In genomic region chr14:71720978-71721624, GRCh38 we compare ENCODE assay signal across 7 cellular contexts.
DNase-seq lines count a peak whose midpoint lies in the region; ATAC-seq, FAIRE-seq and TF ChIP-seq lines count a peak whose summit lies in the region.

No MANE protein-coding gene starts in this region.

- H4K8ac ChIP-seq in H1 (ENCODE audit: extremely low read depth, insufficient read depth, low read length) (no peak overlapping the region), mesendoderm (ENCODE audit: low read depth, low read length) (no peak overlapping the region)

- H4K20me1 ChIP-seq in H1 (replicated peaks in 1 of 2; ENCODE audit: control insufficient read depth in 1 of 2, insufficient read depth in 2 of 2, low read length in 2 of 2): no peaks in the 10 kb centered on the region

- H3K27me3 ChIP-seq in Peyer's patch: no peaks in the 10 kb centered on the region
- no peaks in the 10 kb centered on the region for H3K27me3 ChIP-seq in H1 (replicated peaks in 1 of 4; ENCODE audit: control insufficient read depth in 3 of 4, extremely low read depth in 1 of 4, insufficient read depth in 3 of 4, low read length in 3 of 4)
- H3K27me3 ChIP-seq in mesendoderm (ENCODE audit: insufficient read depth, low read length, poor library complexity): no peaks in the 10 kb centered on the region

- no peaks in the 10 kb centered on the region for H3K23me2 ChIP-seq in H1 (ENCODE audit: low read depth, low read length)

- H3K4me3 ChIP-seq in Peyer's patch (no peak overlapping the region), H1 (ENCODE audit: extremely low read depth in 1 of 4, insufficient read depth in 2 of 4, low read depth in 3 of 4, low read length in 4 of 4) (no peak overlapping the region), mesendoderm (ENCODE audit: low read length) (no peak overlapping the region)

- H3K18ac ChIP-seq in H1 (ENCODE audit: extremely low read depth, low read length) (no peak overlapping the region), mesendoderm (ENCODE audit: low read length) (no peak overlapping the region)

- no peak for TF ChIP-seq EP300 in H1 (IDR thresholded peaks at IDR 0.05; ENCODE audit: borderline replicate concordance in 1 of 2, low read depth in 2 of 2, low read length in 2 of 2)

- H3K9me3 ChIP-seq in Peyer's patch (no peaks in the 10 kb centered on the region), H1 (ENCODE audit: insufficient read depth in 2 of 2, low read depth in 1 of 2, low read length in 1 of 2) (peaks cover 0 to 3% of the 10 kb centered on the region in 2 experiments; a peak in 1 of 4 replicates)

- H3K56ac ChIP-seq in H1 (replicated peaks; ENCODE audit: insufficient read length, low read depth, low read length) (no peak overlapping the region), mesendoderm (ENCODE audit: low read length) (no peak overlapping the region)

- no peak for TF ChIP-seq POLR2A in Peyer's patch (IDR thresholded peaks at IDR 0.05)
- no peak for TF ChIP-seq POLR2A in H1 (IDR thresholded peaks at IDR 0.05; ENCODE audit: control extremely low read depth in 1 of 2, low read depth in 2 of 2, low read length in 2 of 2)

- no peak overlapping the region for H3K4ac ChIP-seq in H1 (replicated peaks; ENCODE audit: insufficient read length, low read depth, low read length)
- no peak overlapping the region for H3K4ac ChIP-seq in mesendoderm (ENCODE audit: low read depth, low read length)

- H2BK15ac ChIP-seq in H1 (ENCODE audit: low read length) (no peak overlapping the region), mesendoderm (replicated peaks; ENCODE audit: low read depth) (no peak overlapping the region)

- TF ChIP-seq CTCF in Peyer's patch (IDR thresholded peaks at IDR 0.05) (peak in 4 of 6 experiments; percentile 28 to 60 (median 54)), H1 (IDR thresholded peaks at IDR 0.05; ENCODE audit: control extremely low read depth in 1 of 3, insufficient read depth in 1 of 3, low read depth in 1 of 3, low read length in 3 of 3) (peak; percentile 42 to 75 (median 73))

- CTCF ChIA-PET in H1 (lab: Charles Lee; ENCODE audit: partially characterized antibody): interaction anchor here (0.7 to 5.0 kb wide), 15 partner anchors 8 to 698 kb away, joined by 3 to 36 read pairs (median 5); no protein-coding TSS in a partner anchor

- WGBS in H1 (ENCODE audit: extremely low coverage in 1 of 2, insufficient coverage in 1 of 2, insufficient read length in 1 of 2, insufficient replicate concordance in 2 of 2, low coverage in 1 of 2, low lambda C conversion rate in 2 of 2, missing lambda C conversion rate in 1 of 2), 2 experiments: 80% methylated on average over 9 of the region's 9 CpGs; no CpG with 5 or more reads in 1 of the 2 experiments
- WGBS in mesendoderm (ENCODE audit: extremely low coverage, insufficient coverage, low lambda C conversion rate): no CpG with 5 or more reads among the region's 9 CpGs

- H3K36me3 ChIP-seq in Peyer's patch: peaks cover 0 to 8% (median 0%) of the 10 kb centered on the region in 3 donors
- H3K36me3 ChIP-seq in H1 (ENCODE audit: control insufficient read depth in 2 of 4, insufficient read depth in 4 of 4, low read length in 3 of 4): peaks cover 5 to 15% (median 8%) of the 10 kb centered on the region in 4 experiments; a peak in 6 of 8 replicates
- no peaks in the 10 kb centered on the region for H3K36me3 ChIP-seq in mesendoderm (ENCODE audit: control insufficient read depth, insufficient read depth, low read length)

- TF ChIP-seq RAD21 in H1 (IDR thresholded peaks at IDR 0.05 in 1 of 2, conservative IDR thresholded peaks at IDR 0.05 in 1 of 2; ENCODE audit: low read depth in 2 of 2, low read length in 2 of 2): peak; percentile 89 to 92

- H4K5ac ChIP-seq in H1 (ENCODE audit: insufficient read length, low read depth, low read length): no peak overlapping the region
- no peak overlapping the region for H4K5ac ChIP-seq in mesendoderm (ENCODE audit: low read length)

- FAIRE-seq in H1 (lab: Jason Lieb, UNC): peak; percentile 98

- no peak overlapping the region for H2BK120ac ChIP-seq in H1 (replicated peaks; ENCODE audit: low read depth, low read length)
- H2BK120ac ChIP-seq in mesendoderm (ENCODE audit: low read depth, low read length): no peak overlapping the region

- ATAC-seq in GM18868 (IDR thresholded peaks at IDR 0.05; ENCODE audit: unreplicated experiment) (no peak), GM18867 (IDR thresholded peaks at IDR 0.05; ENCODE audit: unreplicated experiment) (no peak)

- H2AFZ ChIP-seq in H1 (ENCODE audit: low read length): no peak overlapping the region

- H2BK12ac ChIP-seq in H1 (ENCODE audit: low read depth, low read length): no peak overlapping the region

- DNase-seq in Daoy (ENCODE audit: low read depth) (peak; percentile 76), HK-2 (ENCODE audit: unreplicated experiment) (peak; percentile 54), Peyer's patch (peak in 1 of 3 donors; percentile 53), H1 (ENCODE audit: low read depth in 1 of 2, low spot score in 2 of 2) (peak; percentile 38 to 64), mesendoderm (peak; percentile 90)

- no peak overlapping the region for H2BK20ac ChIP-seq in H1 (ENCODE audit: low read length)

- H3K79me1 ChIP-seq in H1 (ENCODE audit: low read depth, low read length) (no peaks in the 10 kb centered on the region), mesendoderm (ENCODE audit: low read length) (no peaks in the 10 kb centered on the region)

- H3K27ac ChIP-seq in Peyer's patch (no peak overlapping the region), H1 (ENCODE audit: low read depth, low read length) (no peak overlapping the region), mesendoderm (ENCODE audit: low read depth, low read length) (no peak overlapping the region)

- H3K9ac ChIP-seq in H1 (replicated peaks in 1 of 4; ENCODE audit: extremely low read depth in 1 of 4, low read depth in 3 of 4, low read length in 3 of 4) (no peak overlapping the region), mesendoderm (ENCODE audit: low read length) (no peak overlapping the region)

- H3K23ac ChIP-seq in H1 (ENCODE audit: insufficient read length) (no peak overlapping the region), mesendoderm (ENCODE audit: low read length) (no peak overlapping the region)

- no peak overlapping the region for H4K91ac ChIP-seq in H1 (replicated peaks; ENCODE audit: insufficient read length, low read length)

- no peak overlapping the region for H2AK5ac ChIP-seq in H1 (ENCODE audit: low read depth, low read length)
- no peak overlapping the region for H2AK5ac ChIP-seq in mesendoderm (ENCODE audit: low read length)

- H3K4me2 ChIP-seq in H1 (ENCODE audit: insufficient read depth in 1 of 2, low read depth in 2 of 2, low read length in 2 of 2): no peak overlapping the region
- H3K4me2 ChIP-seq in mesendoderm (ENCODE audit: low read length): no peak overlapping the region

- POLR2A ChIA-PET in H1 (lab: Charles Lee; ENCODE audit: partially characterized antibody): no interaction called here

- H3K79me2 ChIP-seq in H1 (ENCODE audit: control insufficient read depth in 1 of 2, insufficient read depth in 2 of 2, low read length in 2 of 2) (no peaks in the 10 kb centered on the region), mesendoderm (ENCODE audit: control insufficient read depth, insufficient read depth, low read length) (no peaks in the 10 kb centered on the region)

- H3K4me1 ChIP-seq in Peyer's patch (no peaks in the 10 kb centered on the region), H1 (replicated peaks in 1 of 4; ENCODE audit: control insufficient read depth in 3 of 4, insufficient read depth in 4 of 4, low read length in 3 of 4) (no peaks in the 10 kb centered on the region), mesendoderm (ENCODE audit: control insufficient read depth, low read depth, low read length) (no peaks in the 10 kb centered on the region)

- H3K14ac ChIP-seq in H1 (ENCODE audit: insufficient read length): no peak overlapping the region

- H2BK5ac ChIP-seq in H1 (ENCODE audit: low read depth, low read length) (no peak overlapping the region), mesendoderm (ENCODE audit: low read length) (no peak overlapping the region)

TF ChIP-seq in H1, 55 proteins besides CTCF, POLR2A, EP300 and RAD21:
- TF ChIP-seq POLR2AphosphoS5 (IDR thresholded peaks at IDR 0.05; ENCODE audit: low read depth, low read length): no peak
- TF ChIP-seq, protein P1, sequence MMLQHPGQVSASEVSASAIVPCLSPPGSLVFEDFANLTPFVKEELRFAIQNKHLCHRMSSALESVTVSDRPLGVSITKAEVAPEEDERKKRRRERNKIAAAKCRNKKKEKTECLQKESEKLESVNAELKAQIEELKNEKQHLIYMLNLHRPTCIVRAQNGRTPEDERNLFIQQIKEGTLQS (IDR thresholded peaks at IDR 0.05; ENCODE audit: insufficient read depth, low read depth, low read length): no peak
- 0 out of 2 replicates have a peak, but pooled peaks have one; percentile 36 for TF ChIP-seq CREB1 (IDR thresholded peaks at IDR 0.05)
- TF ChIP-seq TCF12 (IDR thresholded peaks at IDR 0.05; ENCODE audit: low read depth, low read length): no peak
